In genomic region chrX:51487960-51488267, GRCh38 we compare ENCODE assay signal across 1 cellular context.
TF ChIP-seq lines count a peak whose summit lies in the region.

No MANE protein-coding gene starts in this region.

TF ChIP-seq in GM23338, 12 proteins besides CTCF, POLR2A, EP300 and RAD21 (continued from another document):
- no peak for TF ChIP-seq ETS1 (IDR thresholded peaks at IDR 0.05)
- no peak for TF ChIP-seq ZNF331 (CRISPR knock-in tag; IDR thresholded peaks at IDR 0.05; ENCODE audit: low read depth)
- TF ChIP-seq STAT1 (IDR thresholded peaks at IDR 0.05; ENCODE audit: unreplicated experiment): no peak
- TF ChIP-seq CREB1 (CRISPR knock-in tag; IDR thresholded peaks at IDR 0.05; ENCODE audit: low read depth): no peak
- no peak for TF ChIP-seq EZH2phosphoT487 (IDR thresholded peaks at IDR 0.05; ENCODE audit: unreplicated experiment)
- no peak for TF ChIP-seq EZH2 (IDR thresholded peaks at IDR 0.05; ENCODE audit: low read depth, unreplicated experiment)
- TF ChIP-seq ZNF114 (CRISPR knock-in tag; IDR thresholded peaks at IDR 0.05): no peak
- no peak for TF ChIP-seq JUNB (IDR thresholded peaks at IDR 0.05; ENCODE audit: unreplicated experiment)
- TF ChIP-seq REST (IDR thresholded peaks at IDR 0.05; ENCODE audit: unreplicated experiment): no peak
